ENCODE assay signal across 1 cellular context in genomic region chr5:124546643-124547042, GRCh38.
TF ChIP-seq lines count a peak whose summit lies in the region.

No MANE protein-coding gene starts in this region.

TF ChIP-seq in HepG2, 621 proteins besides CTCF, POLR2A, EP300 and RAD21 (continued from another document and continues in another):
- TF ChIP-seq, protein P1, sequence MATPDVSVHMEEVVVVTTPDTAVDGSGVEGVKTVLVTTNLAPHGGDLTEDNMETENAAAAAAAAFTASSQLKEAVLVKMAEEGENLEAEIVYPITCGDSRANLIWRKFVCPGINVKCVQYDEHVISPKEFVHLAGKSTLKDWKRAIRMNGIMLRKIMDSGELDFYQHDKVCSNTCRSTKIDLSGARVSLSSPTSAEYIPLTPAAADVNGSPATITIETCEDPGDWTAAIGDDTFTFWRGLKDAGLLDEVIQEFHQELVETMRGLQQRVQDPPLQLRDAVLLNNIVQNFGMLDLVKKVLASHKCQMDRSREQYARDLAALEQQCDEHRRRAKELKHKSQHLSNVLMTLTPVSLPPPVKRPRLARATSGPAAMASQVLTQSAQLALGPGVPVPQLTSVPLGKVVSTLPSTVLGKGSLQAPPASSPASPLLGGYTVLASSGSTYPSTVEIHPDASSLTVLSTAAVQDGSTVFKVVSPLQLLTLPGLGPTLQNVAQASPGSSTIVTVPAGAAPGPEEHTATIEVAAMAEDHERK (CRISPR knock-in tag; IDR thresholded peaks at IDR 0.05; ENCODE audit: low read depth): no peak
- TF ChIP-seq SMARCC2 (IDR thresholded peaks at IDR 0.05) (no peak), TRIM22 (IDR thresholded peaks at IDR 0.05) (no peak), NPAS2 (CRISPR knock-in tag; IDR thresholded peaks at IDR 0.05; ENCODE audit: borderline replicate concordance) (no peak), EED (CRISPR knock-in tag; IDR thresholded peaks at IDR 0.05) (no peak), BRCA1 (CRISPR knock-in tag; IDR thresholded peaks at IDR 0.05) (no peak), SALL1 (CRISPR knock-in tag; IDR thresholded peaks at IDR 0.05) (peak; percentile 50; the same call in 1 of the 2 replicates), ZNF3 (CRISPR knock-in tag; IDR thresholded peaks at IDR 0.05) (no peak), SOX13 (IDR thresholded peaks at IDR 0.05) (no peak), SOX13 (CRISPR knock-in tag; conservative IDR thresholded peaks at IDR 0.05 in 1 of 2, IDR thresholded peaks at IDR 0.05 in 1 of 2) (0 out of 4 replicates have a peak, but pooled peaks of 1 of the 2 experiments have one; percentile 9), MXD3 (CRISPR knock-in tag; IDR thresholded peaks at IDR 0.05) (no peak), ZNF883 (CRISPR knock-in tag; IDR thresholded peaks at IDR 0.05; ENCODE audit: not compliant biosample characterization) (no peak), NFAT5 (CRISPR knock-in tag; IDR thresholded peaks at IDR 0.05) (no peak), ELF3 (CRISPR knock-in tag; IDR thresholded peaks at IDR 0.05) (peak; percentile 54), HES4 (CRISPR knock-in tag; IDR thresholded peaks at IDR 0.05; ENCODE audit: borderline replicate concordance) (peak; percentile 25; the same call in 1 of the 2 replicates), ETV6 (CRISPR knock-in tag; conservative IDR thresholded peaks at IDR 0.05) (no peak), SYNCRIP (IDR thresholded peaks at IDR 0.05; ENCODE audit: insufficient read depth, low read depth, low read length) (no peak), PRDM15 (CRISPR knock-in tag; IDR thresholded peaks at IDR 0.05) (no peak), NFE2L2 (IDR thresholded peaks at IDR 0.05; ENCODE audit: low read length) (no peak), ZNF143 (CRISPR knock-in tag; IDR thresholded peaks at IDR 0.05) (no peak), HCFC1 (IDR thresholded peaks at IDR 0.05; ENCODE audit: low read depth, low read length) (no peak), MAX (IDR thresholded peaks at IDR 0.05) (no peak), FOSL2 (CRISPR knock-in tag; IDR thresholded peaks at IDR 0.05) (no peak), ZNF597 (CRISPR knock-in tag; IDR thresholded peaks at IDR 0.05) (no peak), SRSF1 (optimal IDR thresholded peaks at IDR 0.05; ENCODE audit: low read depth, low read length) (no peak), ONECUT2 (CRISPR knock-in tag; IDR thresholded peaks at IDR 0.05) (0 out of 2 replicates have a peak, but pooled peaks have one; percentile 29), RERE (CRISPR knock-in tag; IDR thresholded peaks at IDR 0.05; ENCODE audit: low read depth) (no peak), KLF9 (CRISPR knock-in tag; IDR thresholded peaks at IDR 0.05; ENCODE audit: low read depth) (no peak), EHMT2 (IDR thresholded peaks at IDR 0.05; ENCODE audit: borderline replicate concordance, low read depth, low read length) (peak; percentile 91; the same call in 1 of the 2 replicates), ZFP36 (IDR thresholded peaks at IDR 0.05; ENCODE audit: borderline replicate concordance, low read depth, low read length, partially characterized antibody) (no peak), MIER2 (CRISPR knock-in tag; IDR thresholded peaks at IDR 0.05) (peak; percentile 98), TRIM24 (CRISPR knock-in tag; IDR thresholded peaks at IDR 0.05) (no peak), NR3C1 (CRISPR knock-in tag; IDR thresholded peaks at IDR 0.05) (no peak), FOXA3 (CRISPR knock-in tag; IDR thresholded peaks at IDR 0.05) (no peak), NCOA1 (CRISPR knock-in tag; IDR thresholded peaks at IDR 0.05) (no peak), HMG20A (CRISPR knock-in tag; IDR thresholded peaks at IDR 0.05; ENCODE audit: borderline replicate concordance) (no peak)
- TF ChIP-seq, protein P2, sequence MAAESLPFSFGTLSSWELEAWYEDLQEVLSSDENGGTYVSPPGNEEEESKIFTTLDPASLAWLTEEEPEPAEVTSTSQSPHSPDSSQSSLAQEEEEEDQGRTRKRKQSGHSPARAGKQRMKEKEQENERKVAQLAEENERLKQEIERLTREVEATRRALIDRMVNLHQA (CRISPR knock-in tag; IDR thresholded peaks at IDR 0.05): no peak
- TF ChIP-seq, protein P3, sequence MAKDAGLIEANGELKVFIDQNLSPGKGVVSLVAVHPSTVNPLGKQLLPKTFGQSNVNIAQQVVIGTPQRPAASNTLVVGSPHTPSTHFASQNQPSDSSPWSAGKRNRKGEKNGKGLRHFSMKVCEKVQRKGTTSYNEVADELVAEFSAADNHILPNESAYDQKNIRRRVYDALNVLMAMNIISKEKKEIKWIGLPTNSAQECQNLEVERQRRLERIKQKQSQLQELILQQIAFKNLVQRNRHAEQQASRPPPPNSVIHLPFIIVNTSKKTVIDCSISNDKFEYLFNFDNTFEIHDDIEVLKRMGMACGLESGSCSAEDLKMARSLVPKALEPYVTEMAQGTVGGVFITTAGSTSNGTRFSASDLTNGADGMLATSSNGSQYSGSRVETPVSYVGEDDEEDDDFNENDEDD (CRISPR knock-in tag; IDR thresholded peaks at IDR 0.05; ENCODE audit: borderline replicate concordance): no peak
- TF ChIP-seq, protein P4, sequence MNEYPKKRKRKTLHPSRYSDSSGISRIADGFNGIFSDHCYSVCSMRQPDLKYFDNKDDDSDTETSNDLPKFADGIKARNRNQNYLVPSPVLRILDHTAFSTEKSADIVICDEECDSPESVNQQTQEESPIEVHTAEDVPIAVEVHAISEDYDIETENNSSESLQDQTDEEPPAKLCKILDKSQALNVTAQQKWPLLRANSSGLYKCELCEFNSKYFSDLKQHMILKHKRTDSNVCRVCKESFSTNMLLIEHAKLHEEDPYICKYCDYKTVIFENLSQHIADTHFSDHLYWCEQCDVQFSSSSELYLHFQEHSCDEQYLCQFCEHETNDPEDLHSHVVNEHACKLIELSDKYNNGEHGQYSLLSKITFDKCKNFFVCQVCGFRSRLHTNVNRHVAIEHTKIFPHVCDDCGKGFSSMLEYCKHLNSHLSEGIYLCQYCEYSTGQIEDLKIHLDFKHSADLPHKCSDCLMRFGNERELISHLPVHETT (CRISPR knock-in tag; conservative IDR thresholded peaks at IDR 0.05): no peak
